ENCODE assay signal across 11 cellular contexts in the genomic region with DNA sequence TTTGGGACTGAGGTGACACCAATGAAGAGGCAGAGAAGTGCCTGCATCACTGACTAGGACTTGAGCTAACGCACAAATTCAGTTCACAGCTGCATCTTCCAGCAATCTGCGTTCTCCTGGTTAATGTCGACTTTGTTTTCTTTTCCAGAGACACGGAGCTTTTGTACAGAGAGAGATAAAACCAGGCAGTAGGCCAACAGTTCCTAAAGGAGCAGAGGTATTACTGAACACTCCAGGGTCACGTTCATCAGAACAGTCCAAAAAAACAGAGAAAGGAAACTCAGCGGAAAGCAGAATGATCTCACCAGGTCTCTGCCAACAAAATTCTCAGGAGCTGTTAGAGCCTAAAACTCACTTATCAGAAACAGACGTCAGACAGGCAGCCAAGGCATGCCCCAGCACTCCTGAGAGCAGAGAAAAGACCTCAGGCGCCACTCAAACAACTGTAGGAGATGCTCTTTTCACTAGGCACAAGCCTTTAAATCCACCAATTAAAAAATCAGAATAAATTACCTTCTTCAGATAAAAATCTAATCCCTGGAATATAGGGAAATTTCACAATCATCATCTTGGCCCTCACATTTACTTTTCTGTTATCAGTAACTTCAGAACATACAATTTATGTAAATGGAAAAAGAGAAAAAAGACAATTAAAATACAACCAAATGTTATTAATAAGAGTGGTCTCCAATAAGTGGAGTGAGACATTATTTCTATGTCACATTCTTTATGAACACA.
DNase-seq lines count a peak whose midpoint lies in the region; ATAC-seq and TF ChIP-seq lines count a peak whose summit lies in the region.
"Had no signal": no experiment of that assay in that cellular context is flagged by ENCODE, and none has a peak within 500 bp of the region (broad histone marks: within the 10 kb centered on the region; RNA-seq: fewer than 3 reads in every experiment).

No MANE protein-coding gene starts in this region.

- peak in 1 of 4 donors; percentile 34 for TF ChIP-seq EP300 in sigmoid colon (IDR thresholded peaks at IDR 0.05)

- no peaks in the 10 kb centered on the region for H3K27me3 ChIP-seq in ascending aorta
- H3K27me3 ChIP-seq in right cardiac atrium (ENCODE audit: control insufficient read depth, insufficient read depth) = no peaks in the 10 kb centered on the region
- no peaks in the 10 kb centered on the region for H3K27me3 ChIP-seq in sigmoid colon

- H3K36me3 ChIP-seq in ascending aorta = no peaks in the 10 kb centered on the region
- no peaks in the 10 kb centered on the region for H3K36me3 ChIP-seq in sigmoid colon

- H3K4me3 ChIP-seq in ascending aorta (peak overlapping the region in 1 of 2 donors; percentile 39), right cardiac atrium (ENCODE audit: low read length) (no peak overlapping the region), sigmoid colon (peak overlapping the region in 3 of 4 donors; percentile 22 to 27 (median 23))

- no peak for TF ChIP-seq CTCF in ascending aorta (IDR thresholded peaks at IDR 0.05)
- TF ChIP-seq CTCF in sigmoid colon (IDR thresholded peaks at IDR 0.05) = no peak

- peaks cover 0 to 8% of the 10 kb centered on the region in 2 donors for H3K4me1 ChIP-seq in ascending aorta
- H3K4me1 ChIP-seq in right cardiac atrium (ENCODE audit: control insufficient read depth, insufficient read depth, low read length) = peaks cover 2% of the 10 kb centered on the region
- H3K4me1 ChIP-seq in sigmoid colon = peaks cover 0 to 14% (median 11%) of the 10 kb centered on the region in 4 donors

- TF ChIP-seq POLR2A in sigmoid colon (IDR thresholded peaks at IDR 0.05) = no peak

- peaks cover 0 to 5% of the 10 kb centered on the region in 2 donors for H3K9me3 ChIP-seq in ascending aorta
- no peaks in the 10 kb centered on the region for H3K9me3 ChIP-seq in right cardiac atrium (ENCODE audit: control insufficient read depth, low read length)
- no peaks in the 10 kb centered on the region for H3K9me3 ChIP-seq in sigmoid colon

- peak; percentile 42 for DNase-seq in ELF-1 (ENCODE audit: low read depth, low spot score)
- peak in 1 of 2 donors; percentile 69 for DNase-seq in ascending aorta (ENCODE audit: low spot score in 2 of 2)
- peak; percentile 50 to 81 (median 80) for DNase-seq in right cardiac atrium
- DNase-seq in sigmoid colon = peak; percentile 68
- no peak for DNase-seq in SKM-1 (lab: John Stamatoyannopoulos, UW; ENCODE audit: unreplicated experiment)
- no peak for DNase-seq in SIG-M5 treated with dmso at 0.1 percent for 504 hours (lab: John Stamatoyannopoulos, UW; ENCODE audit: unreplicated experiment)
- DNase-seq in NOMO-1 treated with DMSO at 0.1 percent for 48 hours (lab: John Stamatoyannopoulos, UW; ENCODE audit: unreplicated experiment) = no peak
- no peak for DNase-seq in stimulated activated CD4-positive, alpha-beta T cell treated with anti-CD3 and anti-CD28 coated beads, Interleukin-15, amount 100 ng/mL, for 24 hours
- DNase-seq: activated CD4-positive, alpha-beta T cell treated with anti-CD3 and anti-CD28 coated beads, Interleukin-2, amount 50 U/mL, for 48 hours; glutamatergic neuron; NCI-H2029 treated with DMSO at 0.1 percent for 48 hours had no signal

- ATAC-seq in right cardiac atrium = peak; percentile 96 to 99

- 14% methylated on average over 8 of the region's 8 CpGs for WGBS in right cardiac atrium
- WGBS in sigmoid colon, 2 donors = 21 to 54% methylated on average over 8 of the region's 8 CpGs

- H3K27ac ChIP-seq in ascending aorta (peak overlapping the region; percentile 57 to 64), right cardiac atrium (ENCODE audit: low read length) (peak overlapping the region; percentile 80), sigmoid colon (peak overlapping the region; percentile 55 to 77 (median 74))

- intact Hi-C loops in ascending aorta (cut with DNase I) = no loop called here
- intact Hi-C loops in right cardiac atrium (cut with DNase I) = no loop called here
- intact Hi-C loops in sigmoid colon (cut with DNase I) = no loop called here

Comparison
In these comparisons a context has a peak if more than half of its experiments do, and no peak if none do; other contexts are left out.
1. DNase-seq: peak in ELF-1 (single experiment), right cardiac atrium (3 of 3) and sigmoid colon (single experiment); none in SKM-1 (single experiment), SIG-M5 treated with dmso at 0.1 percent for 504 hours (single experiment), NOMO-1 treated with DMSO at 0.1 percent for 48 hours (single experiment) and stimulated activated CD4-positive, alpha-beta T cell treated with anti-CD3 and anti-CD28 coated beads, Interleukin-15, amount 100 ng/mL, for 24 hours (single experiment).
2. Peak in every context shown above with its lines, with median percentiles within 50 percentile points of each other: H3K27ac ChIP-seq.